ENCODE assay signal across 22 cellular contexts in the genomic region with DNA sequence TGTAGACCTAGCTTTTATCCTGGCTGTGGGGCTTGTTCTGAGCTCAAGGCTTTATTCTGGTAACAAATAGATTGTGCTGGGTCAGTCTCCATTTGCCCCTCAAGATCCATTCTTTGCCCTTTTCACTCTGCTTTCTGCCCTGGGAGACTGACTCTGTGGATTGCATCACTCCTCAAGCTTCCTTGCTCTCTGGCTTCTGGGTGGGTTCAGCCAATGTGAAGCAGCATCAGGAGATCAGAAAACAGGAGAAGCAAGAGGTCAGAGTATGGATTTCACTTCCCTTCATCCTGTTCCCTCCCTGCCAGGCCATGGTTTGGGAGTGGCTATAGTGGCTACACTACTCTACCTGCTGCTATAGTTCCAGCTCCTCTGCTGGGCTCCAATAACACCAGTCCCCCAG.
"Had no signal": no experiment of that assay in that cellular context is flagged by ENCODE, and none has a peak within 500 bp of the region (broad histone marks: within the 10 kb centered on the region; RNA-seq: fewer than 3 reads in every experiment).

No MANE protein-coding gene starts in this region.

- H3K4me3 ChIP-seq: ascending aorta, body of pancreas, MG63 had no signal

- H3K27ac ChIP-seq: ascending aorta, body of pancreas had no signal

- ATAC-seq: activated CD8-positive, alpha-beta T cell treated with anti-CD3 and anti-CD28 coated beads, Interleukin-2, amount 10 ng/mL, durations not matched to agents 7 days and 5 days; body of pancreas; PC-3; WTC11 had no signal

- H3K27me3 ChIP-seq: ascending aorta, body of pancreas, MG63 had no signal

- H3K36me3 ChIP-seq: ascending aorta, MG63 had no signal

- H3K4me1 ChIP-seq: ascending aorta, body of pancreas had no signal

- DNase-seq: activated CD4-positive, alpha-beta T cell treated with anti-CD3 and anti-CD28 coated beads for 48 hours; activated CD4-positive, alpha-beta T cell treated with anti-CD3 and anti-CD28 coated beads, Interleukin-2, amount 50 U/mL, for 4 hours; activated CD4-positive, CD25-positive, alpha-beta regulatory T cell treated with anti-CD3 and anti-CD28 coated beads, Interleukin-2, amount 50 U/mL, for 72 hours; activated CD8-positive, alpha-beta memory T cell treated with anti-CD3 and anti-CD28 coated beads, Interleukin-2, amount 50 U/mL, for 48 hours; activated CD8-positive, alpha-beta T cell treated with anti-CD3 and anti-CD28 coated beads, Interleukin-2, amount 10 ng/mL, durations not matched to agents 7 days and 5 days; activated naive CD4-positive, alpha-beta T cell treated with anti-CD3 and anti-CD28 coated beads, Interleukin-2, amount 50 U/mL, for 16 hours; activated naive CD8-positive, alpha-beta T cell treated with anti-CD3 and anti-CD28 coated beads, Interleukin-2, amount 10 ng/mL, durations not matched to agents 7 days and 5 days; activated T-cell treated with anti-CD3 and anti-CD28 coated beads, Interleukin-2, amount 50 U/mL, for 1 hour; body of pancreas; central memory CD4-positive, alpha-beta T cell; NCI-H1105; NCI-H1436; NCI-H1694 treated with DMSO at 0.1 percent for 48 hours; NCI-H2029 treated with DMSO at 0.1 percent for 48 hours; NCI-H510A treated with DMSO at 0.1 percent for 48 hours; PC-3; SHP77 treated with DMSO at 0.1 percent for 48 hours had no signal

- FAIRE-seq: bronchial epithelial cell, RCC 7860 had no signal

- H3K9me3 ChIP-seq: ascending aorta, body of pancreas, MG63 had no signal
